ENCODE assay signal across 13 cellular contexts in genomic region chr6:18293192-18293904, GRCh38. TPM values are rescaled to one million over a fixed set of nuclear protein-coding genes. Genes with fewer than 3 reads are reported as not detected.
DNase-seq lines count a peak whose midpoint lies in the region; ATAC-seq, FAIRE-seq and TF ChIP-seq lines count a peak whose summit lies in the region.
"Had no signal": no experiment of that assay in that cellular context is flagged by ENCODE, and none has a peak within 500 bp of the region (broad histone marks: within the 10 kb centered on the region; RNA-seq: fewer than 3 reads in every experiment).

No MANE protein-coding gene starts in this region.

- H2AFZ ChIP-seq in GM23338 = 0 out of 2 replicates have a peak overlapping the region, but pooled peaks have one; percentile 8

- no peak overlapping the region for H3K27ac Mint-ChIP-seq in GM23338

- no peak overlapping the region for H3K4me3 Mint-ChIP-seq in GM23338

- no peaks in the 10 kb centered on the region for H3K36me3 ChIP-seq in GM23338 (ENCODE audit: insufficient read depth)
- no peaks in the 10 kb centered on the region for H3K36me3 ChIP-seq in small intestine (ENCODE audit: control insufficient read depth in 2 of 2, insufficient read depth in 2 of 2, low read length in 2 of 2)
- H3K36me3 ChIP-seq: cardiac muscle cell, neutrophil, suprapubic skin had no signal

- 12 to 35% (median 30%) methylated on average over 6 of the region's 6 CpGs for WGBS in small intestine, 3 donors

- H3K27ac ChIP-seq in GM23338 (ENCODE audit: low read depth) = no peak overlapping the region
- H3K27ac ChIP-seq in small intestine (ENCODE audit: low read depth in 1 of 2, low read length in 1 of 2) = peak overlapping the region in 1 of 2 donors; percentile 30
- H3K27ac ChIP-seq: cardiac muscle cell, neutrophil, suprapubic skin had no signal

- no peak overlapping the region for H3K4me2 ChIP-seq in GM23338

- H3K36me3 Mint-ChIP-seq in GM23338 (ENCODE audit: low read depth) = no peaks in the 10 kb centered on the region

- TF ChIP-seq CTCF in GM23338 (conservative IDR thresholded peaks at IDR 0.05; ENCODE audit: low read depth in 2 of 2) (no peak), choroid plexus epithelial cell (conservative IDR thresholded peaks at IDR 0.05; ENCODE audit: low read depth, low read length) (no peak)

- H3K4me3 ChIP-seq in GM23338 (no peak overlapping the region), choroid plexus epithelial cell (ENCODE audit: low read depth, low read length) (no peak overlapping the region), small intestine (ENCODE audit: low read depth in 1 of 2, low read length in 2 of 2) (no peak overlapping the region)
- H3K4me3 ChIP-seq: cardiac muscle cell, suprapubic skin had no signal

- no peaks in the 10 kb centered on the region for H3K9me3 Mint-ChIP-seq in GM23338

- H3K4me1 ChIP-seq in GM23338 (ENCODE audit: insufficient read depth) (peaks cover 3% of the 10 kb centered on the region; the same call in 1 of the 2 replicates), small intestine (ENCODE audit: control insufficient read depth in 2 of 2, insufficient read depth in 1 of 2, low read depth in 1 of 2, low read length in 1 of 2) (peaks cover 0 to 2% of the 10 kb centered on the region in 2 donors)
- H3K4me1 ChIP-seq: suprapubic skin had no signal

- FAIRE-seq in small intestine (lab: Jason Lieb, UNC) = peak; percentile 10

- no peaks in the 10 kb centered on the region for H3K27me3 Mint-ChIP-seq in GM23338 (ENCODE audit: insufficient read depth, low read depth, poor library complexity)

- H3K79me2 ChIP-seq in GM23338 (replicated peaks; ENCODE audit: insufficient read depth) = no peaks in the 10 kb centered on the region

- no peaks in the 10 kb centered on the region for H3K9me3 ChIP-seq in small intestine (ENCODE audit: control insufficient read depth, low read depth)
- H3K9me3 ChIP-seq: neutrophil, suprapubic skin had no signal

- no peak for ATAC-seq in GM23338
- ATAC-seq in GM21529 (IDR thresholded peaks at IDR 0.05; ENCODE audit: unreplicated experiment) = no peak
- ATAC-seq: esophagus mucosa had no signal

- H4K20me1 ChIP-seq in GM23338 (replicated peaks; ENCODE audit: insufficient read depth) = no peaks in the 10 kb centered on the region

- DNase-seq in GM23338 (ENCODE audit: low spot score) = no peak
- peak; percentile 42 for DNase-seq in OCI-M1 (lab: John Stamatoyannopoulos, UW)
- peak; percentile 10 for DNase-seq in choroid plexus epithelial cell (ENCODE audit: low read depth)
- peak; percentile 89 for DNase-seq in small intestine
- no peak for DNase-seq in globus pallidus (ENCODE audit: low spot score)
- DNase-seq in occipital lobe (lab: John Stamatoyannopoulos, UW) = no peak
- DNase-seq: activated effector memory CD4-positive, alpha-beta T cell treated with anti-CD3 and anti-CD28 coated beads, Interleukin-2, amount 50 U/mL, for 16 hours; RPMI8226 had no signal

- H3K4me1 Mint-ChIP-seq in GM23338 = peaks cover 11% of the 10 kb centered on the region

- no peaks in the 10 kb centered on the region for H3F3A ChIP-seq in GM23338 (replicated peaks; ENCODE audit: low read depth)

- H3K27me3 ChIP-seq in GM23338 (ENCODE audit: insufficient read depth) (no peaks in the 10 kb centered on the region), small intestine (ENCODE audit: control insufficient read depth in 2 of 2, insufficient read depth in 2 of 2, low read length in 2 of 2) (no peaks in the 10 kb centered on the region)
- H3K27me3 ChIP-seq: cardiac muscle cell, suprapubic skin had no signal

- H3K9me2 ChIP-seq in GM23338 (ENCODE audit: insufficient read depth) = no peaks in the 10 kb centered on the region

TF ChIP-seq in GM23338, 12 proteins besides CTCF, POLR2A, EP300 and RAD21 (continues in another document):
- TF ChIP-seq EZH2 (IDR thresholded peaks at IDR 0.05; ENCODE audit: low read depth, unreplicated experiment) (no peak), ETS1 (IDR thresholded peaks at IDR 0.05) (no peak), EZH2phosphoT487 (IDR thresholded peaks at IDR 0.05; ENCODE audit: unreplicated experiment) (no peak), ZNF331 (CRISPR knock-in tag; IDR thresholded peaks at IDR 0.05; ENCODE audit: low read depth) (no peak), ZNF462 (CRISPR knock-in tag; IDR thresholded peaks at IDR 0.05) (no peak), POLR2AphosphoS5 (IDR thresholded peaks at IDR 0.05; ENCODE audit: low read depth) (no peak), NANOG (IDR thresholded peaks at IDR 0.05; ENCODE audit: borderline replicate concordance) (no peak), ZNF114 (CRISPR knock-in tag; IDR thresholded peaks at IDR 0.05) (no peak), CREB1 (CRISPR knock-in tag; IDR thresholded peaks at IDR 0.05; ENCODE audit: low read depth) (no peak), JUNB (IDR thresholded peaks at IDR 0.05; ENCODE audit: unreplicated experiment) (no peak)

RNA-seq across cellular contexts. Expression of gene DEK, which starts 29.0 kb away (rescaled TPM):
- total RNA-seq in GM23338 (2014; rRNA removed; shearing (Covaris generic)) = 213 and 218 TPM in 2 replicates
- polyA plus RNA-seq in GM23338 (2016; fragmentation: Nextera tagmentation; extraction: Ambion mirVana) (516 and 582 TPM in 2 replicates), small intestine (10 to 100 TPM; 55.7 to 77.2 (median 61.1) TPM)
- total RNA-seq in occipital lobe = 127 TPM

Comparison
In these comparisons a context has a peak if more than half of its experiments do, and no peak if none do; other contexts are left out.
1. DNase-seq: peak in OCI-M1 (single experiment), choroid plexus epithelial cell (single experiment) and small intestine (single experiment); none in GM23338 (single experiment), globus pallidus (single experiment) and occipital lobe (single experiment).